1 cellular context compared by ENCODE assay signal in the genomic region with DNA sequence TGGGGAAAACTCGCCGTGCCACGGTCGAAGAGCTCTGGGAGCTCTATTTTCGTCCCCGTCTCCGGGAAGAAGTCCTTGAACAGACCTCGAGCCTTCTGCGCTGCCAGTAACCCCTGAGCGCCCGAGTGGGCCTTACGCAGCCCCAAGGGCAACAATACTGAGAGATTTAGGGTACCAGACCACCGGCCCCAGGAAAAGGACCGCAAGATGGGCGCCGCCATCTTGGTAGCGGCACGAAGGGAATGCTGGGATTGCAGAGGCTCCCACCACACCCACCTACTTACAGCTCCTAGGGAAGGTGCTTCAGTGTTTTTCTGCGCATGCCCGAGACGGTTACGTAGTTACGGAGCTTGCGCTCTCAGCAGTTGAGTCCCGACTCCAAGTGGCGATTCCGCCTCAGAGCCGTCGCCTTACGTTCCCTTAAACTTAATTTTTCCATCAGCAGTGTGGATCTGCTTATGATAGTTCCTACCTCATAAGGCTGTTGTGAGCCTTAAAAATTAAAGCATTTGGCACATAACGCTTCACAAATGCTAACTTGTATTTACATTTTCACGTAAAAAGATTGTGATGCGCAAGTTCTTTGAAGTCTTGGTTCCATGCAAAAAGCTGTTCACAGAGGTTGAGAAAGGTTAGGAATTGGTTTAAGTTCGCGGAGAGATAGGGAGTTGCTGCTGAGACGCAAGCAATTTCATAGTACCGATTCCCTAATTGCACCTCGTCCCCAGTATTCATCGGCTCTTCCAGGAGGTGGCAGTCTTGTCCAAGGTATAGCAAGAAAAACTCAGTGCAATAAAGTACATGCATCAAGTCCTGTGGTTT.
TF ChIP-seq lines count a peak whose summit lies in the region.

A gene (minus strand): TSS at position 244 of the 822 bp plus-strand sequence. CDS start 23 bp downstream, at position 221.

TF ChIP-seq in HEK293, 187 proteins besides CTCF, POLR2A, EP300 and RAD21 (continued from another document and continues in another):
- TF ChIP-seq, protein P1, sequence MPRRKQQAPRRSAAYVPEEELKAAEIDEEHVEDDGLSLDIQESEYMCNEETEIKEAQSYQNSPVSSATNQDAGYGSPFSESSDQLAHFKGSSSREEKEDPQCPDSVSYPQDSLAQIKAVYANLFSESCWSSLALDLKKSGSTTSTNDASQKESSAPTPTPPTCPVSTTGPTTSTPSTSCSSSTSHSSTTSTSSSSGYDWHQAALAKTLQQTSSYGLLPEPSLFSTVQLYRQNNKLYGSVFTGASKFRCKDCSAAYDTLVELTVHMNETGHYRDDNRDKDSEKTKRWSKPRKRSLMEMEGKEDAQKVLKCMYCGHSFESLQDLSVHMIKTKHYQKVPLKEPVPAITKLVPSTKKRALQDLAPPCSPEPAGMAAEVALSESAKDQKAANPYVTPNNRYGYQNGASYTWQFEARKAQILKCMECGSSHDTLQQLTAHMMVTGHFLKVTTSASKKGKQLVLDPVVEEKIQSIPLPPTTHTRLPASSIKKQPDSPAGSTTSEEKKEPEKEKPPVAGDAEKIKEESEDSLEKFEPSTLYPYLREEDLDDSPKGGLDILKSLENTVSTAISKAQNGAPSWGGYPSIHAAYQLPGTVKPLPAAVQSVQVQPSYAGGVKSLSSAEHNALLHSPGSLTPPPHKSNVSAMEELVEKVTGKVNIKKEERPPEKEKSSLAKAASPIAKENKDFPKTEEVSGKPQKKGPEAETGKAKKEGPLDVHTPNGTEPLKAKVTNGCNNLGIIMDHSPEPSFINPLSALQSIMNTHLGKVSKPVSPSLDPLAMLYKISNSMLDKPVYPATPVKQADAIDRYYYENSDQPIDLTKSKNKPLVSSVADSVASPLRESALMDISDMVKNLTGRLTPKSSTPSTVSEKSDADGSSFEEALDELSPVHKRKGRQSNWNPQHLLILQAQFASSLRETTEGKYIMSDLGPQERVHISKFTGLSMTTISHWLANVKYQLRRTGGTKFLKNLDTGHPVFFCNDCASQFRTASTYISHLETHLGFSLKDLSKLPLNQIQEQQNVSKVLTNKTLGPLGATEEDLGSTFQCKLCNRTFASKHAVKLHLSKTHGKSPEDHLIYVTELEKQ (tag by site-specific recombination; IDR thresholded peaks at IDR 0.05; ENCODE audit: borderline replicate concordance), result no peak
- TF ChIP-seq TRIM28 (IDR thresholded peaks at IDR 0.05; ENCODE audit: borderline replicate concordance, low read length), result no peak
- peak; percentile 39; the same call in 1 of the 2 replicates for TF ChIP-seq ZXDB (tag by site-specific recombination; IDR thresholded peaks at IDR 0.05)
- no peak for TF ChIP-seq ZNF549 (tag by site-specific recombination; IDR thresholded peaks at IDR 0.05)
- 0 out of 2 replicates have a peak, but pooled peaks have one; percentile 21 for TF ChIP-seq ZNF561 (tag by site-specific recombination; IDR thresholded peaks at IDR 0.05; ENCODE audit: borderline replicate concordance)
- no peak for TF ChIP-seq ZFP41 (tag by site-specific recombination; IDR thresholded peaks at IDR 0.05; ENCODE audit: borderline replicate concordance)
- peak; percentile 92 for TF ChIP-seq YY1 (tag by site-specific recombination; IDR thresholded peaks at IDR 0.05)
- TF ChIP-seq, protein P2, sequence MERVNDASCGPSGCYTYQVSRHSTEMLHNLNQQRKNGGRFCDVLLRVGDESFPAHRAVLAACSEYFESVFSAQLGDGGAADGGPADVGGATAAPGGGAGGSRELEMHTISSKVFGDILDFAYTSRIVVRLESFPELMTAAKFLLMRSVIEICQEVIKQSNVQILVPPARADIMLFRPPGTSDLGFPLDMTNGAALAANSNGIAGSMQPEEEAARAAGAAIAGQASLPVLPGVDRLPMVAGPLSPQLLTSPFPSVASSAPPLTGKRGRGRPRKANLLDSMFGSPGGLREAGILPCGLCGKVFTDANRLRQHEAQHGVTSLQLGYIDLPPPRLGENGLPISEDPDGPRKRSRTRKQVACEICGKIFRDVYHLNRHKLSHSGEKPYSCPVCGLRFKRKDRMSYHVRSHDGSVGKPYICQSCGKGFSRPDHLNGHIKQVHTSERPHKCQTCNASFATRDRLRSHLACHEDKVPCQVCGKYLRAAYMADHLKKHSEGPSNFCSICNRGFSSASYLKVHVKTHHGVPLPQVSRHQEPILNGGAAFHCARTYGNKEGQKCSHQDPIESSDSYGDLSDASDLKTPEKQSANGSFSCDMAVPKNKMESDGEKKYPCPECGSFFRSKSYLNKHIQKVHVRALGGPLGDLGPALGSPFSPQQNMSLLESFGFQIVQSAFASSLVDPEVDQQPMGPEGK (tag by site-specific recombination; IDR thresholded peaks at IDR 0.05), result no peak
- no peak for TF ChIP-seq ZBTB7A (tag by site-specific recombination; IDR thresholded peaks at IDR 0.05; ENCODE audit: low read depth)
- no peak for TF ChIP-seq ZNF391 (tag by site-specific recombination; IDR thresholded peaks at IDR 0.05; ENCODE audit: borderline replicate concordance, low read depth)
- no peak for TF ChIP-seq ZNF311 (tag by site-specific recombination; IDR thresholded peaks at IDR 0.05; ENCODE audit: borderline replicate concordance)
- no peak for TF ChIP-seq ZNF223 (tag by site-specific recombination; IDR thresholded peaks at IDR 0.05)
- TF ChIP-seq RBAK (tag by site-specific recombination; IDR thresholded peaks at IDR 0.05), result no peak
- TF ChIP-seq ZNF777 (tag by site-specific recombination; IDR thresholded peaks at IDR 0.05; ENCODE audit: borderline replicate concordance), result no peak
- no peak for TF ChIP-seq ZBTB1 (tag by site-specific recombination; IDR thresholded peaks at IDR 0.05)
- no peak for TF ChIP-seq WT1 (tag by site-specific recombination; IDR thresholded peaks at IDR 0.05)
- no peak for TF ChIP-seq ZNF571 (tag by site-specific recombination; IDR thresholded peaks at IDR 0.05)
- no peak for TF ChIP-seq ZNF121 (tag by site-specific recombination; IDR thresholded peaks at IDR 0.05)
- TF ChIP-seq SCRT1 (tag by site-specific recombination; IDR thresholded peaks at IDR 0.05; ENCODE audit: borderline replicate concordance), result peak; percentile 86; the same call in 1 of the 2 replicates
- TF ChIP-seq PRDM1 (tag by site-specific recombination; IDR thresholded peaks at IDR 0.05), result no peak
- TF ChIP-seq ZNF548 (tag by site-specific recombination; IDR thresholded peaks at IDR 0.05), result no peak
- no peak for TF ChIP-seq ZNF157 (tag by site-specific recombination; IDR thresholded peaks at IDR 0.05)
- TF ChIP-seq KLF10 (tag by site-specific recombination; IDR thresholded peaks at IDR 0.05), result peak; percentile 75
- TF ChIP-seq ZNF202 (tag by site-specific recombination; IDR thresholded peaks at IDR 0.05; ENCODE audit: borderline replicate concordance), result no peak
- TF ChIP-seq ZFHX2 (tag by site-specific recombination; conservative IDR thresholded peaks at IDR 0.05), result peak; percentile 50
- no peak for TF ChIP-seq ZNF354C (tag by site-specific recombination; IDR thresholded peaks at IDR 0.05; ENCODE audit: borderline replicate concordance, low read depth)
- TF ChIP-seq ZNF837 (tag by site-specific recombination; IDR thresholded peaks at IDR 0.05), result no peak
- TF ChIP-seq, protein P3, sequence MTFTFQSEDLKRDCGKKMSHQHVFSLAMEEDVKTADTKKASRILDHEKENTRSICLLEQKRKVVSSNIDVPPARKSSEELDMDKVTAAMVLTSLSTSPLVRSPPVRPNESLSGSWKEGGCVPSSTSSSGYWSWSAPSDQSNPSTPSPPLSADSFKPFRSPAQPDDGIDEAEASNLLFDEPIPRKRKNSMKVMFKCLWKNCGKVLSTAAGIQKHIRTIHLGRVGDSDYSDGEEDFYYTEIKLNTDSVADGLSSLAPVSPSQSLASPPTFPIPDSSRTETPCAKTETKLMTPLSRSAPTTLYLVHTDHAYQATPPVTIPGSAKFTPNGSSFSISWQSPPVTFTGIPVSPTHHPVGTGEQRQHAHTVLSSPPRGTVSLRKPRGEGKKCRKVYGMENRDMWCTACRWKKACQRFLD (tag by site-specific recombination; IDR thresholded peaks at IDR 0.05), result no peak
- TF ChIP-seq ZNF48 (tag by site-specific recombination; IDR thresholded peaks at IDR 0.05), result no peak
- TF ChIP-seq SETDB1 (IDR thresholded peaks at IDR 0.05; ENCODE audit: insufficient read length, low read length), result no peak
- no peak for TF ChIP-seq ZNF23 (tag by site-specific recombination; IDR thresholded peaks at IDR 0.05; ENCODE audit: borderline replicate concordance)
- TF ChIP-seq ZNF654 (tag by site-specific recombination; IDR thresholded peaks at IDR 0.05; ENCODE audit: low read depth), result peak; percentile 100
- TF ChIP-seq ZBTB21 (tag by site-specific recombination; IDR thresholded peaks at IDR 0.05), result no peak
- TF ChIP-seq ZFP3 (tag by site-specific recombination; IDR thresholded peaks at IDR 0.05; ENCODE audit: low read depth), result no peak
- TF ChIP-seq, protein P4, sequence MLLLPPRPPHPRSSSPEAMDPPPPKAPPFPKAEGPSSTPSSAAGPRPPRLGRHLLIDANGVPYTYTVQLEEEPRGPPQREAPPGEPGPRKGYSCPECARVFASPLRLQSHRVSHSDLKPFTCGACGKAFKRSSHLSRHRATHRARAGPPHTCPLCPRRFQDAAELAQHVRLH (tag by site-specific recombination; IDR thresholded peaks at IDR 0.05), result no peak
- TF ChIP-seq ZNF791 (tag by site-specific recombination; IDR thresholded peaks at IDR 0.05), result no peak
- no peak for TF ChIP-seq SALL2 (tag by site-specific recombination; IDR thresholded peaks at IDR 0.05; ENCODE audit: borderline replicate concordance)
- TF ChIP-seq ZNF214 (tag by site-specific recombination; IDR thresholded peaks at IDR 0.05; ENCODE audit: borderline replicate concordance), result no peak
- TF ChIP-seq ZNF114 (tag by site-specific recombination; IDR thresholded peaks at IDR 0.05), result no peak
- TF ChIP-seq SP2 (tag by site-specific recombination; IDR thresholded peaks at IDR 0.05), result peak; percentile 32
- TF ChIP-seq, protein P5, sequence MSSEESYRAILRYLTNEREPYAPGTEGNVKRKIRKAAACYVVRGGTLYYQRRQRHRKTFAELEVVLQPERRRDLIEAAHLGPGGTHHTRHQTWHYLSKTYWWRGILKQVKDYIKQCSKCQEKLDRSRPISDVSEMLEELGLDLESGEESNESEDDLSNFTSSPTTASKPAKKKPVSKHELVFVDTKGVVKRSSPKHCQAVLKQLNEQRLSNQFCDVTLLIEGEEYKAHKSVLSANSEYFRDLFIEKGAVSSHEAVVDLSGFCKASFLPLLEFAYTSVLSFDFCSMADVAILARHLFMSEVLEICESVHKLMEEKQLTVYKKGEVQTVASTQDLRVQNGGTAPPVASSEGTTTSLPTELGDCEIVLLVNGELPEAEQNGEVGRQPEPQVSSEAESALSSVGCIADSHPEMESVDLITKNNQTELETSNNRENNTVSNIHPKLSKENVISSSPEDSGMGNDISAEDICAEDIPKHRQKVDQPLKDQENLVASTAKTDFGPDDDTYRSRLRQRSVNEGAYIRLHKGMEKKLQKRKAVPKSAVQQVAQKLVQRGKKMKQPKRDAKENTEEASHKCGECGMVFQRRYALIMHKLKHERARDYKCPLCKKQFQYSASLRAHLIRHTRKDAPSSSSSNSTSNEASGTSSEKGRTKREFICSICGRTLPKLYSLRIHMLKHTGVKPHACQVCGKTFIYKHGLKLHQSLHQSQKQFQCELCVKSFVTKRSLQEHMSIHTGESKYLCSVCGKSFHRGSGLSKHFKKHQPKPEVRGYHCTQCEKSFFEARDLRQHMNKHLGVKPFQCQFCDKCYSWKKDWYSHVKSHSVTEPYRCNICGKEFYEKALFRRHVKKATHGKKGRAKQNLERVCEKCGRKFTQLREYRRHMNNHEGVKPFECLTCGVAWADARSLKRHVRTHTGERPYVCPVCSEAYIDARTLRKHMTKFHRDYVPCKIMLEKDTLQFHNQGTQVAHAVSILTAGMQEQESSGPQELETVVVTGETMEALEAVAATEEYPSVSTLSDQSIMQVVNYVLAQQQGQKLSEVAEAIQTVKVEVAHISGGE (tag by site-specific recombination; conservative IDR thresholded peaks at IDR 0.05; ENCODE audit: low read depth), result no peak
- TF ChIP-seq, protein P6, sequence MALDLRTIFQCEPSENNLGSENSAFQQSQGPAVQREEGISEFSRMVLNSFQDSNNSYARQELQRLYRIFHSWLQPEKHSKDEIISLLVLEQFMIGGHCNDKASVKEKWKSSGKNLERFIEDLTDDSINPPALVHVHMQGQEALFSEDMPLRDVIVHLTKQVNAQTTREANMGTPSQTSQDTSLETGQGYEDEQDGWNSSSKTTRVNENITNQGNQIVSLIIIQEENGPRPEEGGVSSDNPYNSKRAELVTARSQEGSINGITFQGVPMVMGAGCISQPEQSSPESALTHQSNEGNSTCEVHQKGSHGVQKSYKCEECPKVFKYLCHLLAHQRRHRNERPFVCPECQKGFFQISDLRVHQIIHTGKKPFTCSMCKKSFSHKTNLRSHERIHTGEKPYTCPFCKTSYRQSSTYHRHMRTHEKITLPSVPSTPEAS (tag by site-specific recombination; IDR thresholded peaks at IDR 0.05), result 0 out of 2 replicates have a peak, but pooled peaks have one; percentile 2
- no peak; the same call in 1 of the 2 replicates for TF ChIP-seq ZNF266 (tag by site-specific recombination; IDR thresholded peaks at IDR 0.05; ENCODE audit: low read depth)
- 0 out of 2 replicates have a peak, but pooled peaks have one; percentile 20 for TF ChIP-seq ZNF394 (tag by site-specific recombination; IDR thresholded peaks at IDR 0.05; ENCODE audit: borderline replicate concordance)
- no peak for TF ChIP-seq GFI1B (tag by site-specific recombination; IDR thresholded peaks at IDR 0.05)
- no peak for TF ChIP-seq FEZF1 (tag by site-specific recombination; IDR thresholded peaks at IDR 0.05)
- TF ChIP-seq, protein P7, sequence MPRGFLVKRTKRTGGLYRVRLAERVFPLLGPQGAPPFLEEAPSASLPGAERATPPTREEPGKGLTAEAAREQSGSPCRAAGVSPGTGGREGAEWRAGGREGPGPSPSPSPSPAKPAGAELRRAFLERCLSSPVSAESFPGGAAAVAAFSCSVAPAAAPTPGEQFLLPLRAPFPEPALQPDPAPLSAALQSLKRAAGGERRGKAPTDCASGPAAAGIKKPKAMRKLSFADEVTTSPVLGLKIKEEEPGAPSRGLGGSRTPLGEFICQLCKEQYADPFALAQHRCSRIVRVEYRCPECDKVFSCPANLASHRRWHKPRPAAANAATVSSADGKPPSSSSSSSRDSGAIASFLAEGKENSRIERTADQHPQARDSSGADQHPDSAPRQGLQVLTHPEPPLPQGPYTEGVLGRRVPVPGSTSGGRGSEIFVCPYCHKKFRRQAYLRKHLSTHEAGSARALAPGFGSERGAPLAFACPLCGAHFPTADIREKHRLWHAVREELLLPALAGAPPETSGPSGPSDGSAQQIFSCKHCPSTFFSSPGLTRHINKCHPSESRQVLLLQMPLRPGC (tag by site-specific recombination; IDR thresholded peaks at IDR 0.05), result no peak
- no peak for TF ChIP-seq ZNF350 (tag by site-specific recombination; IDR thresholded peaks at IDR 0.05)
- TF ChIP-seq SP3 (tag by site-specific recombination; IDR thresholded peaks at IDR 0.05), result peak; percentile 47
- no peak for TF ChIP-seq ZNF529 (tag by site-specific recombination; IDR thresholded peaks at IDR 0.05; ENCODE audit: insufficient replicate concordance)
- TF ChIP-seq, protein P8, sequence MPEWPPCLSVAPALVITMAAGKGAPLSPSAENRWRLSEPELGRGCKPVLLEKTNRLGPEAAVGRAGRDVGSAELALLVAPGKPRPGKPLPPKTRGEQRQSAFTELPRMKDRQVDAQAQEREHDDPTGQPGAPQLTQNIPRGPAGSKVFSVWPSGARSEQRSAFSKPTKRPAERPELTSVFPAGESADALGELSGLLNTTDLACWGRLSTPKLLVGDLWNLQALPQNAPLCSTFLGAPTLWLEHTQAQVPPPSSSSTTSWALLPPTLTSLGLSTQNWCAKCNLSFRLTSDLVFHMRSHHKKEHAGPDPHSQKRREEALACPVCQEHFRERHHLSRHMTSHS (tag by site-specific recombination; IDR thresholded peaks at IDR 0.05), result no peak
- TF ChIP-seq ZNF677 (tag by site-specific recombination; IDR thresholded peaks at IDR 0.05), result no peak
